Comparison of ENCODE assay signal across 29 cellular contexts in the genomic region with DNA sequence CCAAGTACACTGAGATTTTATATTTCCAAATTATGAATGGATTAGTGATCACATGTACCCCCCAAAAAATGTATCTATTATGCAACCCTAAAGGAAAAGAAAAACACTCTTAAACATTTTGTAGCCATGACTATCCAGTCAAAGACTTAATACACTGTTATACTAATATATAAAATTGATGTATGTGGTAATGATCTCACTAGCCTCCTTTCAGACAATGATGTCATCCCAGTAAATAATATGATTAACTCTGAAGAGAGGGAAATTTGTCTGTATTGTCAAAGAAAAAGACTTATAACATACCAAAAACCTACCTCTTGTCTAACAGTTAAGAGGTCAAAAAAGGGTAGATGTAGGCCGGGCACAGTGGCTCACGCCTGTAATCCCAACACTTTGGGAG.
"Had no signal": no experiment of that assay in that cellular context is flagged by ENCODE, and none has a peak within 500 bp of the region (broad histone marks: within the 10 kb centered on the region; RNA-seq: fewer than 3 reads in every experiment).

No MANE protein-coding gene starts in this region.

- H3K4me1 ChIP-seq: left ventricle myocardium inferior, uterus had no signal

- H3K27ac ChIP-seq: left ventricle myocardium inferior, skin epidermis, uterus, WERI-Rb-1 had no signal

- H3K27me3 ChIP-seq: uterus had no signal

- H3K4me3 ChIP-seq: left ventricle myocardium inferior, lung, mucosa of descending colon, skin epidermis, uterus had no signal

- H3K9me3 ChIP-seq: left ventricle myocardium inferior, mucosa of descending colon, uterus had no signal

- H3K36me3 ChIP-seq: uterus had no signal

- ATAC-seq: activated CD4-positive, CD25-positive, alpha-beta regulatory T cell treated with anti-CD3 and anti-CD28 coated beads, Interleukin-2, amount 50 U/mL, for 24 hours; esophagus mucosa; mucosa of descending colon; natural killer cell treated with Interleukin-12 subunit alpha and Interleukin-12 subunit beta and Interleukin-15 and Interleukin-18, amount 100 ng/mL, for 72 hours; sciatic nerve; stimulated activated effector memory CD8-positive, alpha-beta T cell treated with anti-CD3 and anti-CD28 coated beads, Interleukin-12 subunit alpha, Interleukin-12 subunit beta, amount 100 ng/mL, for 72 hours; stimulated activated naive CD8-positive, alpha-beta T cell treated with anti-CD3 and anti-CD28 coated beads, Interleukin-15, amount 100 ng/mL, for 72 hours; T-helper 17 cell had no signal

- DNase-seq: activated CD4-positive, alpha-beta memory T cell treated with anti-CD3 and anti-CD28 coated beads for 36 hours; activated CD4-positive, alpha-beta T cell treated with anti-CD3 and anti-CD28 coated beads, Interleukin-2, amount 10 ng/mL, durations not matched to agents 24 days and 14 days; activated CD8-positive, alpha-beta memory T cell treated with anti-CD3 and anti-CD28 coated beads, Interleukin-2, amount 50 U/mL, for 4 hours; activated gamma-delta T cell; activated naive CD4-positive, alpha-beta T cell treated with anti-CD3 and anti-CD28 coated beads, Interleukin-2, amount 10 ng/mL, durations not matched to agents 7 days and 5 days; activated naive CD8-positive, alpha-beta T cell treated with anti-CD3 and anti-CD28 coated beads, Interleukin-2, amount 10 ng/mL, durations not matched to agents 7 days and 5 days; activated T-cell treated with anti-CD3 and anti-CD28 coated beads, Interleukin-2, amount 50 U/mL, for 1 hour; endodermal cell; glutamatergic neuron; islet precursor cell; left ventricle myocardium inferior; mesendoderm; mucosa of descending colon; stimulated activated CD4-positive, alpha-beta T cell treated with anti-CD3 and anti-CD28 coated beads, Interleukin-4, amount 100 ng/mL, for 24 hours; stimulated activated naive CD8-positive, alpha-beta T cell treated with anti-CD3 and anti-CD28 coated beads, Interleukin-15, amount 100 ng/mL, for 72 hours; substantia nigra; T-helper 17 cell; T1000; uterus; WERI-Rb-1 had no signal

- FAIRE-seq: bronchial epithelial cell, frontal cortex had no signal
